ENCODE assay signal across 14 cellular contexts in genomic region chr2:16683576-16683975, GRCh38. TPM values are rescaled to one million over a fixed set of nuclear protein-coding genes. Genes with fewer than 3 reads are reported as not detected.
DNase-seq lines count a peak whose midpoint lies in the region; ATAC-seq and TF ChIP-seq lines count a peak whose summit lies in the region.
"Had no signal": no experiment of that assay in that cellular context is flagged by ENCODE, and none has a peak within 500 bp of the region (broad histone marks: within the 10 kb centered on the region; RNA-seq: fewer than 3 reads in every experiment).

No MANE protein-coding gene starts in this region.

- H3K4me2 ChIP-seq in OCI-LY7 (ENCODE audit: low read length) = no peak overlapping the region
- no peak overlapping the region for H3K4me2 ChIP-seq in neuronal stem cell (ENCODE audit: insufficient read depth, low read length, poor library complexity, severe bottlenecking)

- no peaks in the 10 kb centered on the region for H3K4me1 ChIP-seq in HEK293 (ENCODE audit: control insufficient read depth, insufficient read depth, low read length)
- H3K4me1 ChIP-seq in OCI-LY7 (ENCODE audit: insufficient read depth, low read length, poor library complexity, severe bottlenecking) = peaks cover 24% of the 10 kb centered on the region
- peaks cover 0 to 5% of the 10 kb centered on the region in 2 donors for H3K4me1 ChIP-seq in neuronal stem cell (ENCODE audit: control insufficient read depth in 2 of 2, insufficient read depth in 1 of 2, low read depth in 1 of 2, low read length in 2 of 2)
- H3K4me1 ChIP-seq in testis = no peaks in the 10 kb centered on the region
- H3K4me1 ChIP-seq: BE2C had no signal

- no peak overlapping the region for H2AK5ac ChIP-seq in neuronal stem cell (ENCODE audit: low read depth, low read length)

- no peak for TF ChIP-seq POLR2A in testis (IDR thresholded peaks at IDR 0.05)

- H3K18ac ChIP-seq in neuronal stem cell (ENCODE audit: low read length) = no peak overlapping the region

- CTCF ChIA-PET in HEK293 (lab: Yijun Ruan, JAX) (no interaction called here), OCI-LY7 (lab: Charles Lee; ENCODE audit: unreplicated experiment) (no interaction called here)

- peak overlapping the region; percentile 53; the same call in 1 of the 2 replicates for H2AFZ ChIP-seq in OCI-LY7 (ENCODE audit: low read length)
- H2AFZ ChIP-seq in neuronal stem cell (ENCODE audit: low read length) = no peak overlapping the region

- no peak overlapping the region for H3K23ac ChIP-seq in neuronal stem cell (ENCODE audit: low read depth, low read length, poor library complexity)

- DNase-seq in OCI-LY7 (ENCODE audit: low spot score) (no peak), neuronal stem cell (ENCODE audit: low spot score) (no peak), middle frontal gyrus (ENCODE audit: extremely low spot score, low spot score) (no peak), cortex of kidney (lab: John Stamatoyannopoulos, UW) (no peak), testis (no peak)
- DNase-seq: BE2C; CD4-positive, alpha-beta memory T cell; DMS79; HCEC 1CT had no signal

- H3K4ac ChIP-seq in neuronal stem cell (ENCODE audit: low read length) = no peak overlapping the region

- BruUV-seq in OCI-LY7 (replicated peaks; lab: Mats Ljungman, UMichigan) = no TSS peak

- no peak overlapping the region for H3K4me3 ChIP-seq in HEK293 (ENCODE audit: low read depth, low read length)
- no peak overlapping the region for H3K4me3 ChIP-seq in OCI-LY7 (ENCODE audit: low read depth, low read length, poor library complexity, severe bottlenecking)
- H3K4me3 ChIP-seq in neuronal stem cell (ENCODE audit: low read length in 2 of 2) = no peak overlapping the region
- H3K4me3 ChIP-seq in testis = no peak overlapping the region

- POLR2A ChIA-PET in HEK293 (lab: Yijun Ruan, JAX) = no interaction called here
- POLR2A ChIA-PET in OCI-LY7 (lab: Charles Lee) = interaction anchor here (0.5 to 1.6 kb wide), 7 partner anchors 11 to 63 kb away, joined by 3 to 6 read pairs (median 4); no protein-coding TSS in a partner anchor

- no peak overlapping the region for H2BK5ac ChIP-seq in neuronal stem cell (ENCODE audit: low read length)

- H3K79me1 ChIP-seq in neuronal stem cell (ENCODE audit: low read depth, low read length) = no peaks in the 10 kb centered on the region

- ATAC-seq in GM21423 (IDR thresholded peaks at IDR 0.05; ENCODE audit: unreplicated experiment) = no peak
- ATAC-seq: HepG2 had no signal

- H3K9ac ChIP-seq in neuronal stem cell (ENCODE audit: low read depth, low read length, poor library complexity) = no peak overlapping the region

- no peak overlapping the region for H4K8ac ChIP-seq in neuronal stem cell (ENCODE audit: low read depth, low read length)

- no peaks in the 10 kb centered on the region for H4K20me1 ChIP-seq in OCI-LY7 (ENCODE audit: insufficient read depth, low read length)

- no peaks in the 10 kb centered on the region for H3K9me2 ChIP-seq in OCI-LY7 (ENCODE audit: insufficient read depth, low read length)

- H3K9me3 ChIP-seq in HEK293 (ENCODE audit: control insufficient read depth, insufficient read depth, low read depth, low read length) (no peaks in the 10 kb centered on the region), OCI-LY7 (ENCODE audit: low read length) (no peaks in the 10 kb centered on the region; the same call in 1 of the 2 replicates), neuronal stem cell (replicated peaks in 1 of 2; ENCODE audit: control insufficient read depth in 2 of 2, insufficient read depth in 1 of 2, low read depth in 1 of 2, low read length in 2 of 2) (peaks cover 0 to 2% of the 10 kb centered on the region in 2 donors), testis (no peaks in the 10 kb centered on the region)
- H3K9me3 ChIP-seq: BE2C had no signal

- no peak overlapping the region for H3K27ac ChIP-seq in HEK293 (ENCODE audit: extremely low read depth, low read depth, low read length)
- no peak overlapping the region for H3K27ac ChIP-seq in OCI-LY7 (ENCODE audit: low read depth, low read length, poor library complexity, severe bottlenecking)
- H3K27ac ChIP-seq in neuronal stem cell (replicated peaks; ENCODE audit: low read length) = peak overlapping the region; percentile 28
- H3K27ac ChIP-seq in testis = no peak overlapping the region
- H3K27ac ChIP-seq: C4-2B had no signal

- no peak overlapping the region for H2BK12ac ChIP-seq in neuronal stem cell (ENCODE audit: low read length)

- no peak overlapping the region for H3K14ac ChIP-seq in neuronal stem cell (ENCODE audit: low read length)

- intact Hi-C loops in OCI-LY7 (cut with micrococcal nuclease; ENCODE audit: unreplicated experiment) (no loop called here), testis (cut with DNase I; ENCODE audit: low total_unique reads) (no loop called here)

- no peaks in the 10 kb centered on the region for H3K79me2 ChIP-seq in OCI-LY7 (ENCODE audit: insufficient read depth, low read depth, low read length)

- H3K27me3 ChIP-seq in neuronal stem cell (ENCODE audit: control insufficient read depth in 3 of 3, insufficient read depth in 3 of 3, low read depth in 1 of 3, low read length in 3 of 3) = peaks cover 0 to 14% (median 0%) of the 10 kb centered on the region in 3 experiments
- H3K27me3 ChIP-seq in testis = no peaks in the 10 kb centered on the region

- no peak overlapping the region for H2BK15ac ChIP-seq in neuronal stem cell (ENCODE audit: low read length)

- TF ChIP-seq CTCF in HEK293 (tag by site-specific recombination; IDR thresholded peaks at IDR 0.05) = no peak
- TF ChIP-seq CTCF in OCI-LY7 (conservative IDR thresholded peaks at IDR 0.05; ENCODE audit: low read length) = no peak
- no peak for TF ChIP-seq CTCF in testis (IDR thresholded peaks at IDR 0.05)

- H4K91ac ChIP-seq in neuronal stem cell (ENCODE audit: low read depth, low read length, poor library complexity) = no peak overlapping the region

- no peak overlapping the region for H2BK120ac ChIP-seq in neuronal stem cell (ENCODE audit: low read depth, low read length)

- H3K36me3 ChIP-seq in HEK293 (ENCODE audit: control insufficient read depth in 2 of 2, insufficient read depth in 1 of 2, low read length in 2 of 2) = no peaks in the 10 kb centered on the region
- no peaks in the 10 kb centered on the region; the same call in 1 of the 2 replicates for H3K36me3 ChIP-seq in OCI-LY7 (ENCODE audit: insufficient read depth, low read length)
- no peaks in the 10 kb centered on the region for H3K36me3 ChIP-seq in neuronal stem cell (replicated peaks in 1 of 2; ENCODE audit: control insufficient read depth in 2 of 2, insufficient read depth in 2 of 2, low read length in 2 of 2)
- H3K36me3 ChIP-seq in testis (ENCODE audit: low read depth, missing control alignments) = no peaks in the 10 kb centered on the region
- H3K36me3 ChIP-seq: BE2C had no signal

- no CpG with 5 or more reads among the region's 3 CpGs for WGBS in neuronal stem cell (ENCODE audit: extremely low coverage in 2 of 2, insufficient read length in 2 of 2, insufficient replicate concordance in 1 of 2), 2 donors
- WGBS in testis, 2 donors = 88 to 96% methylated on average over 3 of the region's 3 CpGs

TF ChIP-seq in HEK293, 187 proteins besides CTCF, POLR2A, EP300 and RAD21:
- no peak for TF ChIP-seq ZEB2 (tag by site-specific recombination; IDR thresholded peaks at IDR 0.05)
- peak; percentile 35; the same call in 1 of the 2 replicates for TF ChIP-seq SCRT2 (tag by site-specific recombination; IDR thresholded peaks at IDR 0.05)

RNA-seq across cellular contexts. Expression of gene CYRIA, which starts 17.9 kb away (rescaled TPM):
- 2.6 and 5.0 TPM in 2 replicates for total RNA-seq in OCI-LY7 (2014; rRNA removed; shearing (Covaris generic))
- total RNA-seq in OCI-LY7 (2022) (11.7 and 13.4 TPM in 2 replicates), testis (1 to 10 TPM; 2.6 to 4.1 TPM)
- polyA plus RNA-seq in neuronal stem cell (2013, experiment 1 of 2) = 2.1 TPM
- 2.2 TPM for polyA plus RNA-seq in neuronal stem cell (2013, experiment 2 of 2)
- polyA plus RNA-seq in testis (ENCODE audit: insufficient read depth, low read depth, low replicate concordance) = 4.8 TPM
- total RNA-seq: G401, HepG2 had no signal
